Comparison of ENCODE assay signal across 9 cellular contexts in genomic region chr1:37817481-37817880, GRCh38. TPM values are rescaled to one million over a fixed set of nuclear protein-coding genes. Genes with fewer than 3 reads are reported as not detected.
DNase-seq lines count a peak whose midpoint lies in the region; FAIRE-seq and TF ChIP-seq lines count a peak whose summit lies in the region.
"Had no signal": no experiment of that assay in that cellular context is flagged by ENCODE, and none has a peak within 500 bp of the region (broad histone marks: within the 10 kb centered on the region; RNA-seq: fewer than 3 reads in every experiment).

No MANE protein-coding gene starts in this region.

- 26 to 36% (median 30%) methylated on average over 2 of the region's 2 CpGs for WGBS in small intestine, 3 donors

- H3K27me3 ChIP-seq in brain microvascular endothelial cell (replicated peaks) (no peaks in the 10 kb centered on the region), small intestine (ENCODE audit: control insufficient read depth in 2 of 2, insufficient read depth in 2 of 2, low read length in 2 of 2) (no peaks in the 10 kb centered on the region)

- FAIRE-seq in small intestine (lab: Jason Lieb, UNC): no peak

- in situ Hi-C loops in brain microvascular endothelial cell (cut with HindIII; ENCODE audit: low pct_ligation_motif_present, low sequenced_read_pairs): no loop called here

- DNase-seq in LNCaP clone FGC (ENCODE audit: low read depth) (peak; percentile 84), amniotic epithelial cell (ENCODE audit: low read depth) (peak; percentile 53), hippocampal formation (lab: John Stamatoyannopoulos, UW) (peak; percentile 18 to 60), posterior cingulate gyrus (peak in 8 of 10 donors; percentile 28 to 91 (median 63)), brain microvascular endothelial cell (no peak), small intestine (no peak), NOMO-1 treated with dmso at 0.1 percent for 144 hours (lab: John Stamatoyannopoulos, UW; ENCODE audit: unreplicated experiment) (no peak)
- DNase-seq: stimulated activated naive B cell treated with anti-CD40 and anti-IgM and Interleukin-4, amounts not matched to agents 10 μg/mL and 1 μg/mL and 100 μg/mL, for 72 hours had no signal

- H3K4me3 ChIP-seq in LNCaP clone FGC (ENCODE audit: low read depth, low read length): no peak overlapping the region
- H3K4me3 ChIP-seq in brain microvascular endothelial cell (ENCODE audit: low read depth, low read length): no peak overlapping the region
- H3K4me3 ChIP-seq in small intestine (ENCODE audit: low read depth in 1 of 2, low read length in 2 of 2): no peak overlapping the region

- H3K9me3 ChIP-seq in small intestine (ENCODE audit: control insufficient read depth, low read depth): no peaks in the 10 kb centered on the region

- TF ChIP-seq CTCF in LNCaP clone FGC (IDR thresholded peaks at IDR 0.05; ENCODE audit: control insufficient read depth, extremely low read depth, insufficient read depth) (no peak), brain microvascular endothelial cell (IDR thresholded peaks at IDR 0.05; ENCODE audit: low read depth, low read length, missing control alignments) (no peak)

- intact Hi-C loops in posterior cingulate gyrus (cut with DNase I): no loop called here

- H3K27ac ChIP-seq in brain microvascular endothelial cell: no peak overlapping the region
- H3K27ac ChIP-seq in small intestine (ENCODE audit: low read depth in 1 of 2, low read length in 1 of 2): no peak overlapping the region
- H3K27ac ChIP-seq: KMS-11 had no signal

- peaks cover 50% of the 10 kb centered on the region for H3K36me3 ChIP-seq in brain microvascular endothelial cell (replicated peaks)
- H3K36me3 ChIP-seq in small intestine (ENCODE audit: control insufficient read depth in 2 of 2, insufficient read depth in 2 of 2, low read length in 2 of 2): peaks cover 18 to 20% of the 10 kb centered on the region in 2 donors

- no peaks in the 10 kb centered on the region for H3K4me1 ChIP-seq in small intestine (ENCODE audit: control insufficient read depth in 2 of 2, insufficient read depth in 1 of 2, low read depth in 1 of 2, low read length in 1 of 2)

RNA-seq across cellular contexts. Expression of gene YRDC, which starts 9.5 kb away (rescaled TPM):
- polyA plus RNA-seq in small intestine: 10 to 100 TPM; 14.3 to 15.7 (median 14.5) TPM

RNA-seq across cellular contexts. Expression of gene C1orf122, which starts 9.9 kb away (rescaled TPM):
- polyA plus RNA-seq in small intestine: 10 to 100 TPM; 38.4 to 44.0 (median 38.9) TPM

RNA-seq across cellular contexts. Expression of gene MANEAL, which starts 23.8 kb away (rescaled TPM):
- 1 to 10 TPM in 1 of 3 donors, under 1 TPM in 2; 0.81 to 6.1 (median 0.89) TPM for polyA plus RNA-seq in small intestine

RNA-seq across cellular contexts. Expression of gene MTF1, which starts 41.9 kb away (rescaled TPM):
- 1 to 10 TPM; 1.6 to 4.3 (median 1.8) TPM for polyA plus RNA-seq in small intestine

RNA-seq across cellular contexts. Expression of gene EPHA10, which starts 52.6 kb away (rescaled TPM):
- 1 to 10 TPM; 1.9 to 5.4 (median 5.1) TPM for polyA plus RNA-seq in small intestine

Comparison
In these comparisons a context has a peak if more than half of its experiments do, and no peak if none do; other contexts are left out.
1. DNase-seq: peak in LNCaP clone FGC (single experiment), amniotic epithelial cell (single experiment), hippocampal formation (2 of 2) and posterior cingulate gyrus (8 of 10); none in brain microvascular endothelial cell (single experiment), small intestine (single experiment) and NOMO-1 treated with dmso at 0.1 percent for 144 hours (single experiment).